In the genomic region with DNA sequence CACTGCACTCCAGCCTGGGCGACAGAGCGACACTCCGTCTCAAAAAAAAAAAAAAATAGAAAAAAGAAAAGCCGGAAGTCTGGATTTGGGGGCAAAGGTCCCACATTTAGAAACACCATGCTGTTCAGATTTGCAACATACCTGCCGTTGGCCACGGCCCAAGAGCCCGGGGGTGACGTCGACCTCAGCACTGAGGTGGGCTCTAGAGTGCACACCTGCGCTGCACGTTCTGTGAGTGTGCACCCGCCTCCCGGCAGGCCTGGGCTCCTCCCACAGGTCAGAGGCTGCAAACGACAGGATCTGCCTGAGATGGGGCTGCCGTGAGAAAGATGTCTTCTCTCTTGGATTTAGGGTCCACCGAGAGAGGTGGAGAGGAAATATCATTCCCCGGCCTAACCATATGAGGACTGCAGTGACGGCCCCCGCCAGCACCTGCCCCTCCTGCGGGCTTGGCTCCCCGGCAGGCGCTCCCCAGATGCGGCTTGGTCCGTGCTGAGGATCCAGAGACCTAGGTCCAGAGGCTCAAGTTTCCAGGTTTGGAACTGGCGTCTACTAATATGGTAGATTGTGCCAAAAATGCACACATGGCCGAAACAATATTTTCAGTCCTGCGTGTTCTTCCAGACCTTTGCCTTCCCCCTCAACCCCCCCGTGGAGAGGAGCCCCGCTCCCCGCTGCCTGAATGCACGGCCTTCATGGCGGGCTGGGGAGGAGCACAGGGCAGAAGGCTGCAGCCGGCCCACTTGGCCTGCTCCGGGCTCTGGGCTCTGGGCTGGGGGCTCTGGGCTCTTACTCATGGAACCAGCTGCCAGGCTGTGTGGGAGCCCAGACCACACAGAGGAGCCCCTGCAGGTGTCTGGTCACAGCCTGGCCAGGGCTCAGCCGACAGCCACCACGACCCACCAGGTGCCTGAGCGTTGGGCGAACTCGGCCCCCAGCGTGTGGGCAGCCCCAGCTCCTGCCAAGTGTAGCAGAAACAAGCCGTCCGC, we compare ENCODE assay signal across 13 cellular contexts. TPM values are rescaled to one million over a fixed set of nuclear protein-coding genes. Genes with fewer than 3 reads are reported as not detected.
DNase-seq lines count a peak whose midpoint lies in the region; ATAC-seq and TF ChIP-seq lines count a peak whose summit lies in the region.
"Had no signal": no experiment of that assay in that cellular context is flagged by ENCODE, and none has a peak within 500 bp of the region (broad histone marks: within the 10 kb centered on the region; RNA-seq: fewer than 3 reads in every experiment).

No MANE protein-coding gene starts in this region.

- H3K9ac ChIP-seq in endodermal cell (ENCODE audit: extremely low read depth, low read length, poor library complexity, severe bottlenecking), result no peak overlapping the region

- H3K4me1 ChIP-seq in endodermal cell (ENCODE audit: control insufficient read depth, insufficient read depth, low read length), result no peaks in the 10 kb centered on the region

- peaks cover 35% of the 10 kb centered on the region for H3K4me1 Mint-ChIP-seq in Calu3 (ENCODE audit: low read depth, unreplicated experiment)
- peaks cover 37% of the 10 kb centered on the region for H3K4me1 Mint-ChIP-seq in memory B cell
- peaks cover 26% of the 10 kb centered on the region for H3K4me1 Mint-ChIP-seq in endodermal cell

- CTCF ChIA-PET in Calu3 (lab: Charles Lee), result interaction anchor here (0.7 to 1.1 kb wide), 5 partner anchors 17 to 184 kb away, joined by 3 to 7 read pairs (median 4); no protein-coding TSS in a partner anchor
- CTCF ChIA-PET in RWPE1 (lab: Yijun Ruan, JAX), result interaction anchor here (0.7 to 1.3 kb wide), 4 partner anchors 16 to 252 kb away, joined by 3 to 5 read pairs (median 4); no protein-coding TSS in a partner anchor

- POLR2A ChIA-PET in RWPE1 (lab: Yijun Ruan, JAX; ENCODE audit: low non-redundant PET), result no interaction called here

- no peaks in the 10 kb centered on the region for H3K9me3 ChIP-seq in endodermal cell (ENCODE audit: control insufficient read depth, low read length)
- H3K9me3 ChIP-seq: thyroid gland had no signal

- H3K27me3 ChIP-seq in endodermal cell (ENCODE audit: control insufficient read depth, insufficient read depth, low read length, poor library complexity, severe bottlenecking), result peaks cover 5% of the 10 kb centered on the region
- H3K27me3 ChIP-seq: thyroid gland had no signal

- BruUV-seq in Calu3 (replicated peaks; lab: Mats Ljungman, UMichigan), result no TSS peak

- no peak for ATAC-seq in memory B cell (ENCODE audit: low read depth)
- ATAC-seq in esophagus mucosa, result no peak

- peak overlapping the region; percentile 96 for H3K27ac ChIP-seq in RWPE1
- H3K27ac ChIP-seq in coronary artery, result no peak overlapping the region
- H3K27ac ChIP-seq in endodermal cell (ENCODE audit: low read depth, low read length), result no peak overlapping the region
- H3K27ac ChIP-seq: thyroid gland had no signal

- intact Hi-C loops in Calu3 (cut with micrococcal nuclease; ENCODE audit: unreplicated experiment), result loop anchor here (5.0 kb wide), 1 partner anchor 131 kb away; no protein-coding TSS in a partner anchor

- peaks cover 17% of the 10 kb centered on the region for H3K36me3 Mint-ChIP-seq in Calu3 (ENCODE audit: insufficient read depth, unreplicated experiment)
- H3K36me3 Mint-ChIP-seq in memory B cell, result no peaks in the 10 kb centered on the region
- peaks cover 7% of the 10 kb centered on the region for H3K36me3 Mint-ChIP-seq in endodermal cell (ENCODE audit: low read depth)

- WGBS in endodermal cell (ENCODE audit: insufficient coverage in 1 of 2, insufficient read length in 1 of 2), 2 experiments, result 77 to 79% methylated on average over 19 to 42 of the region's 42 CpGs

- TF ChIP-seq CTCF in Calu3 (IDR thresholded peaks at IDR 0.05; ENCODE audit: unreplicated experiment) (no peak), RWPE1 (conservative IDR thresholded peaks at IDR 0.05; ENCODE audit: low read depth) (no peak), coronary artery (IDR thresholded peaks at IDR 0.05) (no peak), endodermal cell (conservative IDR thresholded peaks at IDR 0.05) (no peak)

- DNase-seq in DMS153 (lab: John Stamatoyannopoulos, UW) (peak; percentile 46), DMS153 treated with DMSO at 0.1 percent for 48 hours (lab: John Stamatoyannopoulos, UW; ENCODE audit: unreplicated experiment) (no peak), Calu3 (no peak), RWPE1 (ENCODE audit: low spot score) (no peak), memory B cell (ENCODE audit: low spot score in 2 of 2) (no peak), coronary artery (ENCODE audit: low spot score) (no peak), endodermal cell (no peak)
- DNase-seq: amygdala, dorsolateral prefrontal cortex, EL, HFFc6 had no signal

- H3K27ac Mint-ChIP-seq in Calu3 (ENCODE audit: unreplicated experiment) (no peak overlapping the region), memory B cell (no peak overlapping the region), endodermal cell (no peak overlapping the region)
- H3K27ac Mint-ChIP-seq: HFFc6 had no signal

- no peak overlapping the region for H3K4me3 ChIP-seq in coronary artery
- no peak overlapping the region for H3K4me3 ChIP-seq in endodermal cell (ENCODE audit: low read length)
- H3K4me3 ChIP-seq: dorsolateral prefrontal cortex, thyroid gland had no signal

- no peaks in the 10 kb centered on the region for H3K36me3 ChIP-seq in endodermal cell (ENCODE audit: control insufficient read depth, insufficient read depth, low read length)
- H3K36me3 ChIP-seq: thyroid gland had no signal

- H3K27me3 Mint-ChIP-seq in Calu3 (ENCODE audit: unreplicated experiment), result peaks cover 80% of the 10 kb centered on the region
- no peaks in the 10 kb centered on the region for H3K27me3 Mint-ChIP-seq in memory B cell
- peaks cover 54% of the 10 kb centered on the region for H3K27me3 Mint-ChIP-seq in endodermal cell (ENCODE audit: insufficient read depth)

- peak overlapping the region; percentile 46 for H3K4me3 Mint-ChIP-seq in Calu3 (ENCODE audit: low read depth, unreplicated experiment)
- peak overlapping the region; percentile 70 for H3K4me3 Mint-ChIP-seq in memory B cell
- H3K4me3 Mint-ChIP-seq in endodermal cell, result no peak overlapping the region
- H3K4me3 Mint-ChIP-seq: HFFc6 had no signal

- H3K9me3 Mint-ChIP-seq in Calu3 (ENCODE audit: low read depth, unreplicated experiment) (no peaks in the 10 kb centered on the region), memory B cell (no peaks in the 10 kb centered on the region), endodermal cell (peaks cover 21% of the 10 kb centered on the region)
- H3K9me3 Mint-ChIP-seq: HFFc6 had no signal

RNA-seq across cellular contexts. Expression of a gene that starts 58.8 kb away (rescaled TPM):
- total RNA-seq in Calu3 (2022), result 118 and 119 TPM in 2 replicates
- 26.1 TPM for total RNA-seq in esophagus mucosa
- 10 to 100 TPM; 74.9 to 92.3 TPM for total RNA-seq in endodermal cell
- 72.6 TPM for polyA plus RNA-seq in endodermal cell (2013, experiment 1 of 2)
- polyA plus RNA-seq in endodermal cell (2013, experiment 2 of 2), result 64.1 TPM
